12 cellular contexts compared by ENCODE assay signal in the genomic region with DNA sequence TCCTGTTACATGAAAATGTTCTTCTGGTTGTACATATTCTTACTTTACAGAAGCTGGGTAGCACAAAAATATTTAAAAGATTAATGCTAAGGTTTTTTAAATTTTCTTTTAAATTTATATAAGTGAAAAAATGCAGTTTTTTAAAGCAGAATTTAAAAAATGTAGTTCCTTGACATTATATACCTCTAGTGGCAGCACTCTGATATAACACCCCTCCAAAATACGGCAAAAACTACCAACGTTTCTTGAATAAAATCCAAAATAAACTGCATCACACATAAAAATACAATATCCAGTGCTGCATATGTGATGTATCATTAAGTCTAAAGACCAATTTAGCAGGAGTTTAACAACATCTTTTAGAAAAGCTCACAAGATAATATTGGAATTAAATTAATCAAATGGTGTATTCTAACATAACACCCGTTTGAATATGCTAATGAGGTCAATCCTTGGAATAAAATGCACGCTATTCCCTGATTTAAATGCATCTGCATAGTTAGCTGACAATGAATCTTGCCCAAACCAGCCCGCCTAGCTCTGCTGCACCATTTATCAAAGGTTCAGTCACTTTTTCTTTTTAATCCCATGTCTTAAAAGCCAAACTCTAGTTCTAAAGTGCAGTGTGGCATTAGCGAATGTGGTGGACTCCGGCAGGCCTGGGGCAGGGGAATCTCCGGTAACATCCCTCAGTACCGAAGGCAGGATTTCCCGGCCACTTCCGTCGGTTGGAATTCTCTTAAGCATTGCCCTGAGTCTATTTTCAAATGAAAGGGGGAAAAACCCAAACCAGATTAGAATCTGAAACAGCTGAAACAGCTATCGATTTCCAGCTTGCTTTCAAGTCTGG. TPM values are rescaled to one million over a fixed set of nuclear protein-coding genes. Genes with fewer than 3 reads are reported as not detected.
DNase-seq lines count a peak whose midpoint lies in the region; ATAC-seq and TF ChIP-seq lines count a peak whose summit lies in the region.
"Had no signal": no experiment of that assay in that cellular context is flagged by ENCODE, and none has a peak within 500 bp of the region (broad histone marks: within the 10 kb centered on the region; RNA-seq: fewer than 3 reads in every experiment).

No MANE protein-coding gene starts in this region.

- H3K36me3 Mint-ChIP-seq in glutamatergic neuron (ENCODE audit: unreplicated experiment): peaks cover 5% of the 10 kb centered on the region
- no peaks in the 10 kb centered on the region for H3K36me3 Mint-ChIP-seq in type B pancreatic cell

- intact Hi-C loops in heart left ventricle (cut with DNase I) (no loop called here), vagina (cut with DNase I) (no loop called here), sciatic nerve (cut with DNase I) (no loop called here)

- peak overlapping the region; percentile 77 for H3K4me3 Mint-ChIP-seq in glutamatergic neuron (ENCODE audit: unreplicated experiment)
- peak overlapping the region; percentile 87 for H3K4me3 Mint-ChIP-seq in type B pancreatic cell

- H3K27ac Mint-ChIP-seq in glutamatergic neuron (ENCODE audit: unreplicated experiment) (no peak overlapping the region), type B pancreatic cell (no peak overlapping the region)

- 10 to 14% (median 11%) methylated on average over 13 of the region's 13 CpGs for WGBS in heart left ventricle, 4 donors

- H3K9me3 ChIP-seq in cardiac muscle cell (ENCODE audit: low read depth) (no peaks in the 10 kb centered on the region), heart left ventricle (no peaks in the 10 kb centered on the region), Peyer's patch (no peaks in the 10 kb centered on the region), vagina (no peaks in the 10 kb centered on the region)
- H3K9me3 ChIP-seq: lower lobe of right lung, uterus had no signal

- H3K4me1 Mint-ChIP-seq in glutamatergic neuron (ENCODE audit: low read depth, unreplicated experiment): no peaks in the 10 kb centered on the region
- peaks cover 17% of the 10 kb centered on the region for H3K4me1 Mint-ChIP-seq in type B pancreatic cell (ENCODE audit: unreplicated experiment)

- no peaks in the 10 kb centered on the region for H3K4me1 ChIP-seq in cardiac muscle cell (ENCODE audit: low read depth)
- H3K4me1 ChIP-seq in heart left ventricle: peaks cover 0 to 16% (median 0%) of the 10 kb centered on the region in 12 donors
- H3K4me1 ChIP-seq in Peyer's patch: peaks cover 0 to 5% (median 2%) of the 10 kb centered on the region in 4 donors
- H3K4me1 ChIP-seq in vagina: peaks cover 13% of the 10 kb centered on the region

- H3K9me3 Mint-ChIP-seq in glutamatergic neuron (ENCODE audit: unreplicated experiment) (peaks cover 7% of the 10 kb centered on the region), type B pancreatic cell (no peaks in the 10 kb centered on the region)

- H3K27ac ChIP-seq in cardiac muscle cell (no peak overlapping the region), heart left ventricle (no peak overlapping the region), Peyer's patch (no peak overlapping the region), vagina (no peak overlapping the region)
- H3K27ac ChIP-seq: lower lobe of right lung, uterus had no signal

- no peaks in the 10 kb centered on the region for H3K36me3 ChIP-seq in cardiac muscle cell
- no peaks in the 10 kb centered on the region for H3K36me3 ChIP-seq in heart left ventricle
- no peaks in the 10 kb centered on the region for H3K36me3 ChIP-seq in Peyer's patch
- H3K36me3 ChIP-seq in vagina: no peaks in the 10 kb centered on the region
- H3K36me3 ChIP-seq: lower lobe of right lung, uterus had no signal

- peaks cover 44% of the 10 kb centered on the region for H3K27me3 ChIP-seq in cardiac muscle cell
- H3K27me3 ChIP-seq in heart left ventricle: peaks cover 15 to 96% (median 67%) of the 10 kb centered on the region in 9 donors
- H3K27me3 ChIP-seq in Peyer's patch: peaks cover 0 to 5% of the 10 kb centered on the region in 2 donors
- H3K27me3 ChIP-seq in vagina: no peaks in the 10 kb centered on the region

- ATAC-seq in heart left ventricle (no peak), sciatic nerve (no peak)
- ATAC-seq: lower lobe of right lung had no signal

- H3K4me3 ChIP-seq in cardiac muscle cell: peak overlapping the region; percentile 20
- no peak overlapping the region for H3K4me3 ChIP-seq in heart left ventricle
- H3K4me3 ChIP-seq in Peyer's patch: peak overlapping the region in 1 of 4 donors; percentile 33
- H3K4me3 ChIP-seq in vagina: peak overlapping the region in 1 of 2 donors; percentile 15
- H3K4me3 ChIP-seq: lower lobe of right lung had no signal

- H3K27me3 Mint-ChIP-seq in glutamatergic neuron (ENCODE audit: unreplicated experiment) (peaks cover 4% of the 10 kb centered on the region), type B pancreatic cell (peaks cover 47% of the 10 kb centered on the region)

- DNase-seq in cardiac muscle cell (ENCODE audit: low read depth in 1 of 2, low spot score in 1 of 2): peak; percentile 2 to 10
- no peak for DNase-seq in heart left ventricle
- peak; percentile 11 for DNase-seq in RKO (ENCODE audit: low spot score)
- DNase-seq in glutamatergic neuron: no peak
- no peak for DNase-seq in type B pancreatic cell (ENCODE audit: extremely low spot score, unreplicated experiment)
- DNase-seq in Peyer's patch: no peak
- DNase-seq in vagina (ENCODE audit: extremely low spot score in 2 of 2): no peak
- no peak for DNase-seq in sciatic nerve (ENCODE audit: low spot score)
- DNase-seq: DMS53, NCI-H1694, uterus had no signal

- TF ChIP-seq POLR2A in heart left ventricle (IDR thresholded peaks at IDR 0.05) (no peak), Peyer's patch (IDR thresholded peaks at IDR 0.05) (no peak), vagina (IDR thresholded peaks at IDR 0.05) (no peak)

- TF ChIP-seq CTCF in cardiac muscle cell (IDR thresholded peaks at IDR 0.05; ENCODE audit: low read depth, low read length) (peak; percentile 44), heart left ventricle (IDR thresholded peaks at IDR 0.05) (peak in 5 of 12 donors; percentile 7 to 28 (median 21)), glutamatergic neuron (IDR thresholded peaks at IDR 0.05; ENCODE audit: partially characterized antibody, unreplicated experiment) (peak; percentile 78), type B pancreatic cell (conservative IDR thresholded peaks at IDR 0.05) (peak; percentile 79), Peyer's patch (IDR thresholded peaks at IDR 0.05) (peak in 1 of 6 experiments; percentile 21), vagina (IDR thresholded peaks at IDR 0.05) (no peak)

RNA-seq across cellular contexts. Expression of a gene that starts 1.2 kb away (rescaled TPM):
- total RNA-seq in cardiac muscle cell (0.12 and 0.32 TPM in 2 replicates), heart left ventricle (under 1 TPM in 2 of 9 donors, not detected in 7; 0.11 to 0.25 TPM), glutamatergic neuron (ENCODE audit: unreplicated experiment) (2.2 TPM), type B pancreatic cell (ENCODE audit: low replicate concordance) (2.7 and 4.2 TPM in 2 replicates), Peyer's patch (not detected), vagina (not detected), sciatic nerve (0.22 TPM)
- polyA plus RNA-seq in cardiac muscle cell (0.12 and 1.9 TPM in 2 replicates), heart left ventricle (not detected)
- total RNA-seq: lower lobe of right lung had no signal

Comparison
In these comparisons a context has a peak if more than half of its experiments do, and no peak if none do; other contexts are left out.
1. DNase-seq: peak in cardiac muscle cell (2 of 2) and RKO (single experiment); none in heart left ventricle (0 of 5), glutamatergic neuron (single experiment), type B pancreatic cell (single experiment), Peyer's patch (0 of 3), vagina (0 of 2) and sciatic nerve (single experiment).
2. CTCF ChIP-seq: peak in cardiac muscle cell (single experiment), glutamatergic neuron (single experiment) and type B pancreatic cell (single experiment); none in vagina (0 of 3).